In the genomic region with DNA sequence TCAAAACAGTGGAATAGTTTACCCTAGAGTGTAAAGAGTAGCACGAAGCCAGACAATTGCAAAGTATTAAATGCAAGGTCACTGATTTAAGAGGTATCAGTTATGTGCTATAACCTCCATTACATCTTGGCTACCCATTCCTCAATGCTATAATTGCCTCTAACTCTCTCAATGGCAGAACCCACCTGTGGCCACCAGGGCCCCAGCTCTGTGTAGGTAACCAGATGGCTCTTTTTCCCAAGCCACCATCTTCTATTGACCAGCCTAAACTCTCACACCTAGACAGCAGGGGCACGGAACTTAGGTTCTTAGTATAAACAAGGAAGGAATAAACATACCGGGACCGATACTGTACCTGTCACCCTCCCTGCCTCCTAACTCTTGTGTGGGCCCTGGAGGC, we compare ENCODE assay signal across 14 cellular contexts.
DNase-seq lines count a peak whose midpoint lies in the region; ATAC-seq, FAIRE-seq and TF ChIP-seq lines count a peak whose summit lies in the region.
"Had no signal": no experiment of that assay in that cellular context is flagged by ENCODE, and none has a peak within 500 bp of the region (broad histone marks: within the 10 kb centered on the region; RNA-seq: fewer than 3 reads in every experiment).

No MANE protein-coding gene starts in this region.

- H3K36me3 Mint-ChIP-seq in glutamatergic neuron (ENCODE audit: unreplicated experiment): no peaks in the 10 kb centered on the region
- H3K36me3 Mint-ChIP-seq: CD4-positive, CD25-positive, alpha-beta regulatory T cell had no signal

- in situ Hi-C loops in HepG2 (cut with HindIII; ENCODE audit: extremely low pct_ligation_motif_present, low pct_unique_long_range_greater_than_20kb): no loop called here

- H3K27me3 ChIP-seq in HepG2 (ENCODE audit: control insufficient read depth in 1 of 2, insufficient read depth in 2 of 2, low read length in 2 of 2) (no peaks in the 10 kb centered on the region), right lobe of liver (no peaks in the 10 kb centered on the region)
- H3K27me3 ChIP-seq: BLaER1 treated with 17β-estradiol and CSF1 and Interleukin-3, amounts not matched to agents 10 nM and 100 nM had no signal

- DNase-seq in HepG2 (ENCODE audit: low spot score) (no peak), right lobe of liver (no peak), NCI-H69 (lab: John Stamatoyannopoulos, UW) (peak; percentile 59), glutamatergic neuron (no peak), AG08396 (ENCODE audit: low spot score) (no peak)
- DNase-seq: 8988T; CD4-positive, CD25-positive, alpha-beta regulatory T cell; GOT3; HFFc6 had no signal

- 2% methylated on average over 4 of the region's 4 CpGs for WGBS in HepG2 (ENCODE audit: low lambda C conversion rate)
- WGBS in right lobe of liver (ENCODE audit: insufficient coverage, low coverage, low lambda C conversion rate, missing lambda C conversion rate): 75% methylated on average over 3 of the region's 4 CpGs

- H3K9ac ChIP-seq in HepG2 (ENCODE audit: insufficient read depth, low read depth, low read length): no peak overlapping the region
- H3K9ac ChIP-seq: BLaER1 treated with 17β-estradiol and CSF1 and Interleukin-3, amounts not matched to agents 10 nM and 100 nM had no signal

- H3K9me3 ChIP-seq in HepG2 (ENCODE audit: low read length) (no peaks in the 10 kb centered on the region), right lobe of liver (no peaks in the 10 kb centered on the region)
- H3K9me3 ChIP-seq: HAP-1 had no signal

- no peaks in the 10 kb centered on the region for H3K9me3 Mint-ChIP-seq in glutamatergic neuron (ENCODE audit: unreplicated experiment)
- H3K9me3 Mint-ChIP-seq: HFFc6 had no signal

- no peak overlapping the region for H3K4me2 ChIP-seq in HepG2 (ENCODE audit: low read depth, low read length)
- H3K4me2 ChIP-seq: BLaER1 treated with 17β-estradiol and CSF1 and Interleukin-3, amounts not matched to agents 10 nM and 100 nM had no signal

- H3K79me2 ChIP-seq in HepG2 (ENCODE audit: insufficient read depth, low read length): no peaks in the 10 kb centered on the region

- POLR2A ChIA-PET in HepG2 (lab: Yijun Ruan, JAX): no interaction called here

- no peak overlapping the region for H3K4me3 Mint-ChIP-seq in glutamatergic neuron (ENCODE audit: unreplicated experiment)
- H3K4me3 Mint-ChIP-seq: CD4-positive, CD25-positive, alpha-beta regulatory T cell; HFFc6 had no signal

- H3K4me1 Mint-ChIP-seq in glutamatergic neuron (ENCODE audit: low read depth, unreplicated experiment): peaks cover 39% of the 10 kb centered on the region
- H3K4me1 Mint-ChIP-seq: CD4-positive, CD25-positive, alpha-beta regulatory T cell had no signal

- no peak overlapping the region for H3K27ac ChIP-seq in HepG2 (ENCODE audit: extremely low read length, insufficient read depth, low read length)
- no peak overlapping the region for H3K27ac ChIP-seq in right lobe of liver
- H3K27ac ChIP-seq: BLaER1 treated with 17β-estradiol and CSF1 and Interleukin-3, amounts not matched to agents 10 nM and 100 nM had no signal

- TF ChIP-seq POLR2A in HepG2 (IDR thresholded peaks at IDR 0.05; ENCODE audit: insufficient read depth in 1 of 2, low read depth in 2 of 2, low read length in 2 of 2) (no peak), right lobe of liver (IDR thresholded peaks at IDR 0.05) (no peak)

- no TSS peak for BruUV-seq in HepG2 (replicated peaks; lab: Mats Ljungman, UMichigan)

- no peaks in the 10 kb centered on the region for H3K4me1 ChIP-seq in HepG2 (ENCODE audit: insufficient read depth, low read length)
- H3K4me1 ChIP-seq in right lobe of liver: no peaks in the 10 kb centered on the region
- H3K4me1 ChIP-seq: BLaER1 treated with 17β-estradiol and CSF1 and Interleukin-3, amounts not matched to agents 10 nM and 100 nM had no signal

- intact Hi-C loops in HepG2 (cut with micrococcal nuclease; ENCODE audit: unreplicated experiment): no loop called here
- intact Hi-C loops in right lobe of liver (cut with DNase I): no loop called here

- CTCF ChIA-PET in HepG2 (lab: Yijun Ruan, JAX; ENCODE audit: low intra/inter-chr PET ratio, low total read pairs): no interaction called here

- no peak for TF ChIP-seq EP300 in HepG2 (IDR thresholded peaks at IDR 0.05; ENCODE audit: low read depth in 2 of 2, low read length in 2 of 2)
- no peak for TF ChIP-seq EP300 in HepG2 (CRISPR knock-in tag; IDR thresholded peaks at IDR 0.05; ENCODE audit: borderline replicate concordance)

- no peak overlapping the region for H2AFZ ChIP-seq in HepG2 (ENCODE audit: low read length)

- FAIRE-seq in HepG2 (lab: Jason Lieb, UNC): no peak
- FAIRE-seq: GM12891 had no signal

- TF ChIP-seq CTCF in HepG2 (CRISPR knock-in tag; IDR thresholded peaks at IDR 0.05) (no peak), right lobe of liver (IDR thresholded peaks at IDR 0.05) (no peak), glutamatergic neuron (IDR thresholded peaks at IDR 0.05; ENCODE audit: partially characterized antibody, unreplicated experiment) (peak; percentile 8)

- peaks cover 2% of the 10 kb centered on the region for H3K27me3 Mint-ChIP-seq in glutamatergic neuron (ENCODE audit: unreplicated experiment)
- H3K27me3 Mint-ChIP-seq: CD4-positive, CD25-positive, alpha-beta regulatory T cell had no signal

- H3K27ac Mint-ChIP-seq in glutamatergic neuron (ENCODE audit: unreplicated experiment): no peak overlapping the region
- H3K27ac Mint-ChIP-seq: CD4-positive, CD25-positive, alpha-beta regulatory T cell; HFFc6 had no signal

- 0 out of 3 replicates have a peak, but pooled peaks have one; percentile 25 for ATAC-seq in HepG2
- ATAC-seq in right lobe of liver: no peak
- ATAC-seq in GM18909 (IDR thresholded peaks at IDR 0.05; ENCODE audit: poor library complexity, unreplicated experiment): no peak
- ATAC-seq in HG02763 (IDR thresholded peaks at IDR 0.05; ENCODE audit: unreplicated experiment): no peak

- H4K20me1 ChIP-seq in HepG2 (ENCODE audit: insufficient read depth, low read length): no peaks in the 10 kb centered on the region
- H4K20me1 ChIP-seq: BLaER1 treated with 17β-estradiol and CSF1 and Interleukin-3, amounts not matched to agents 10 nM and 100 nM had no signal

- H3K36me3 ChIP-seq in HepG2 (replicated peaks in 1 of 2; ENCODE audit: control insufficient read depth in 1 of 2, insufficient read depth in 2 of 2, low read length in 2 of 2): no peaks in the 10 kb centered on the region
- H3K36me3 ChIP-seq in right lobe of liver: no peaks in the 10 kb centered on the region
- H3K36me3 ChIP-seq: BLaER1 treated with 17β-estradiol and CSF1 and Interleukin-3, amounts not matched to agents 10 nM and 100 nM; HAP-1 had no signal

- no peak for TF ChIP-seq RAD21 in HepG2 (CRISPR knock-in tag; IDR thresholded peaks at IDR 0.05)

- H3K4me3 ChIP-seq in HepG2 (replicated peaks in 1 of 3; ENCODE audit: insufficient read depth in 1 of 3, low read depth in 2 of 3, low read length in 3 of 3): no peak overlapping the region
- no peak overlapping the region for H3K4me3 ChIP-seq in right lobe of liver
- H3K4me3 ChIP-seq: BLaER1 treated with 17β-estradiol and CSF1 and Interleukin-3, amounts not matched to agents 10 nM and 100 nM; HAP-1 had no signal

TF ChIP-seq in HepG2, 621 proteins besides CTCF, POLR2A, EP300 and RAD21:
- TF ChIP-seq ZMYM4 (CRISPR knock-in tag; IDR thresholded peaks at IDR 0.05) (no peak), TP53 (CRISPR knock-in tag; conservative IDR thresholded peaks at IDR 0.05) (no peak), CREBL2 (CRISPR knock-in tag; IDR thresholded peaks at IDR 0.05; ENCODE audit: borderline replicate concordance) (no peak), ZNF768 (CRISPR knock-in tag; IDR thresholded peaks at IDR 0.05) (no peak), SP1 (IDR thresholded peaks at IDR 0.05) (no peak), SP1 (CRISPR knock-in tag; IDR thresholded peaks at IDR 0.05) (no peak), POLR2AphosphoS5 (IDR thresholded peaks at IDR 0.05; ENCODE audit: low read depth, low read length) (no peak), ZNF317 (CRISPR knock-in tag; IDR thresholded peaks at IDR 0.05) (no peak), ZNF558 (CRISPR knock-in tag; IDR thresholded peaks at IDR 0.05; ENCODE audit: borderline replicate concordance) (no peak), PAF1 (CRISPR knock-in tag; IDR thresholded peaks at IDR 0.05) (no peak), KLF15 (CRISPR knock-in tag; IDR thresholded peaks at IDR 0.05; ENCODE audit: borderline replicate concordance) (no peak), CENPT (CRISPR knock-in tag; IDR thresholded peaks at IDR 0.05; ENCODE audit: low read depth) (no peak), IRF2 (CRISPR knock-in tag; IDR thresholded peaks at IDR 0.05) (no peak), NCOR1 (IDR thresholded peaks at IDR 0.05; ENCODE audit: borderline replicate concordance, low read length) (no peak)
